In the genomic region with DNA sequence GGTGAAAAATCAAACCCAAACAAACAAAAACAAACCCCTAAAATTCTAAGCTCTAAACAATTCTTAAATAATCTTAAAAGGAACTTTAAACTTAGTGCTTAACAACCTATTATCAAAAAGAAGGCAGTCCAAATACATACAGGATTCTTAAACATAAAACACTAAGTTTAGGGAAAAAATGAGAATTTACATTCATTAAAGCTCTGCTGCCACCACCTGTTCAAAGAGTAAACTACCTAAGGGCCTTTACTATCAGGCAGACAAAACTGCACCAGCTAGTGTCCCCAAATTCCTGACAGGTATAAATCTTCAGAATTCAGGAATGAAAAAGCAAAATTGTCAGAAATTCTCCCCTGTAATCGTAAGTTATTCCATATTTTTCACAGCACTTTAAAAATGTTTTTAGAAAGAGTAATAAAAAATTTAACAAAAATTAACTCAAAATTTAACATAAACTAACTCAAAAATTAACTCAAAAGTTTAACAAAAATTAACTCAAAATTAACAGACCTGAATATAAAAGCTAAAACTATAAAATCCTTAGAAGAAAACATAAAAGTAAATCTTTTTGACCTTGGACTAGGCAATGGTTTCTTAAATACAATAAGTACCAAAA, we compare ENCODE assay signal across 8 cellular contexts. TPM values are rescaled to one million over a fixed set of nuclear protein-coding genes. Genes with fewer than 3 reads are reported as not detected.
A peak's percentile ranks its signal among the peaks of the same experiment; 100 is the strongest.
DNase-seq lines count a peak whose midpoint lies in the region; ATAC-seq and TF ChIP-seq lines count a peak whose summit lies in the region.

No MANE protein-coding gene starts in this region.

- CTCF ChIA-PET in mammary epithelial cell (lab: Charles Lee; ENCODE audit: low non-redundant PET) = interaction anchor here (0.5 to 1.1 kb wide), 2 partner anchors 104 to 132 kb away, joined by 3 to 17 read pairs; no protein-coding TSS in a partner anchor
- CTCF ChIA-PET in activated CD8-positive, alpha-beta memory T cell treated with anti-CD3 and anti-CD28 coated beads, Interleukin-2, amount 10 ng/mL, durations not matched to agents 7 days and 5 days (lab: Charles Lee) = interaction anchor here (0.7 to 6.3 kb wide), 20 partner anchors 9 to 151 kb away, joined by 3 to 126 read pairs (median 4); no protein-coding TSS in a partner anchor

- in situ Hi-C loops in mammary epithelial cell (cut with MboI; ENCODE audit: low sequenced_read_pairs in 2 of 2) = no loop called here

- peak; percentile 61 for DNase-seq in activated CD4-positive, alpha-beta T cell treated with anti-CD3 and anti-CD28 coated beads, Interleukin-2, amount 10 ng/mL, durations not matched to agents 24 days and 14 days
- no peak for DNase-seq in activated CD4-positive, alpha-beta T cell treated with anti-CD3 and anti-CD28 coated beads, Interleukin-2, amount 50 U/mL, for 48 hours
- DNase-seq in M059J (ENCODE audit: low read depth) (peak; percentile 24), mammary epithelial cell (no peak), middle frontal gyrus (ENCODE audit: extremely low spot score, low spot score) (peak; percentile 12)
- no peak for DNase-seq in stimulated activated naive CD8-positive, alpha-beta T cell treated with anti-CD3 and anti-CD28 coated beads, Interleukin-15, Interleukin-2, amounts not matched to agents 100 U/mL and 50 U/mL, for 24 hours
- DNase-seq in activated CD8-positive, alpha-beta memory T cell treated with anti-CD3 and anti-CD28 coated beads, Interleukin-2, amount 10 ng/mL, durations not matched to agents 7 days and 5 days = no peak

- intact Hi-C loops in activated CD4-positive, alpha-beta T cell treated with anti-CD3 and anti-CD28 coated beads, Interleukin-2, amount 10 ng/mL, durations not matched to agents 24 days and 14 days (cut with micrococcal nuclease) = loop anchor here (1.0 kb wide), 1 partner anchor 103 kb away; no protein-coding TSS in a partner anchor
- intact Hi-C loops in mammary epithelial cell (cut with micrococcal nuclease) = loop anchor here (1.0 kb wide), 1 partner anchor 104 kb away; no protein-coding TSS in a partner anchor

- no peaks in the 10 kb centered on the region for H4K20me1 ChIP-seq in mammary epithelial cell (ENCODE audit: insufficient read depth, low read length)

- H3K36me3 Mint-ChIP-seq in activated CD4-positive, alpha-beta T cell treated with anti-CD3 and anti-CD28 coated beads, Interleukin-2, amount 10 ng/mL, durations not matched to agents 24 days and 14 days (ENCODE audit: low read depth) = no peaks in the 10 kb centered on the region
- H3K36me3 Mint-ChIP-seq in activated CD8-positive, alpha-beta memory T cell treated with anti-CD3 and anti-CD28 coated beads, Interleukin-2, amount 10 ng/mL, durations not matched to agents 7 days and 5 days = peaks cover 5% of the 10 kb centered on the region

- H3K9me3 ChIP-seq in mammary epithelial cell (replicated peaks; ENCODE audit: insufficient read depth, low read length) = no peaks in the 10 kb centered on the region

- no peak overlapping the region for H3K4me3 Mint-ChIP-seq in activated CD4-positive, alpha-beta T cell treated with anti-CD3 and anti-CD28 coated beads, Interleukin-2, amount 10 ng/mL, durations not matched to agents 24 days and 14 days
- H3K4me3 Mint-ChIP-seq in activated CD8-positive, alpha-beta memory T cell treated with anti-CD3 and anti-CD28 coated beads, Interleukin-2, amount 10 ng/mL, durations not matched to agents 7 days and 5 days = no peak overlapping the region

- no peak overlapping the region for H3K4me3 ChIP-seq in mammary epithelial cell (replicated peaks in 1 of 3; ENCODE audit: insufficient read depth in 1 of 3, low read depth in 2 of 3, low read length in 3 of 3)

- H3K36me3 ChIP-seq in mammary epithelial cell (ENCODE audit: insufficient read depth, low read length) = peaks cover 6% of the 10 kb centered on the region

- no peaks in the 10 kb centered on the region for H3K27me3 Mint-ChIP-seq in activated CD4-positive, alpha-beta T cell treated with anti-CD3 and anti-CD28 coated beads, Interleukin-2, amount 10 ng/mL, durations not matched to agents 24 days and 14 days
- H3K27me3 Mint-ChIP-seq in activated CD8-positive, alpha-beta memory T cell treated with anti-CD3 and anti-CD28 coated beads, Interleukin-2, amount 10 ng/mL, durations not matched to agents 7 days and 5 days = no peaks in the 10 kb centered on the region

- H3K4me1 ChIP-seq in mammary epithelial cell (ENCODE audit: insufficient read depth, low read length) = no peaks in the 10 kb centered on the region

- H3K9me3 Mint-ChIP-seq in activated CD4-positive, alpha-beta T cell treated with anti-CD3 and anti-CD28 coated beads, Interleukin-2, amount 10 ng/mL, durations not matched to agents 24 days and 14 days = no peaks in the 10 kb centered on the region
- H3K9me3 Mint-ChIP-seq in activated CD8-positive, alpha-beta memory T cell treated with anti-CD3 and anti-CD28 coated beads, Interleukin-2, amount 10 ng/mL, durations not matched to agents 7 days and 5 days (ENCODE audit: low read depth) = no peaks in the 10 kb centered on the region

- 29% methylated on average over 1 of the region's 1 CpG for WGBS in mammary epithelial cell (ENCODE audit: low coverage, missing lambda C conversion rate)

- dilution Hi-C loops in mammary epithelial cell (cut with HindIII; ENCODE audit: low sequenced_read_pairs) = no loop called here

- no peak overlapping the region for H3K9ac ChIP-seq in mammary epithelial cell (ENCODE audit: insufficient read depth, low read length)

- peak; percentile 67 to 70 for TF ChIP-seq CTCF in mammary epithelial cell (conservative IDR thresholded peaks at IDR 0.05 in 1 of 2, IDR thresholded peaks at IDR 0.05 in 1 of 2; ENCODE audit: extremely low read depth in 1 of 2, insufficient read depth in 1 of 2, low read depth in 1 of 2, low read length in 2 of 2)

- peaks cover 60% of the 10 kb centered on the region for H3K79me2 ChIP-seq in mammary epithelial cell (ENCODE audit: insufficient read depth, low read length)

- H3K27ac Mint-ChIP-seq in activated CD4-positive, alpha-beta T cell treated with anti-CD3 and anti-CD28 coated beads, Interleukin-2, amount 10 ng/mL, durations not matched to agents 24 days and 14 days = no peak overlapping the region
- H3K27ac Mint-ChIP-seq in activated CD8-positive, alpha-beta memory T cell treated with anti-CD3 and anti-CD28 coated beads, Interleukin-2, amount 10 ng/mL, durations not matched to agents 7 days and 5 days = no peak overlapping the region

- no peak overlapping the region for H2AFZ ChIP-seq in mammary epithelial cell (ENCODE audit: low read depth, low read length)

- H3K4me2 ChIP-seq in mammary epithelial cell (ENCODE audit: insufficient read depth, low read depth, low read length) = no peak overlapping the region

- H3K4me1 Mint-ChIP-seq in activated CD4-positive, alpha-beta T cell treated with anti-CD3 and anti-CD28 coated beads, Interleukin-2, amount 10 ng/mL, durations not matched to agents 24 days and 14 days = no peaks in the 10 kb centered on the region
- no peaks in the 10 kb centered on the region for H3K4me1 Mint-ChIP-seq in activated CD8-positive, alpha-beta memory T cell treated with anti-CD3 and anti-CD28 coated beads, Interleukin-2, amount 10 ng/mL, durations not matched to agents 7 days and 5 days

- ATAC-seq in GM21526 (IDR thresholded peaks at IDR 0.05; ENCODE audit: low FRiP score, unreplicated experiment) = no peak
- ATAC-seq in stimulated activated naive CD8-positive, alpha-beta T cell treated with anti-CD3 and anti-CD28 coated beads, Interleukin-15, Interleukin-2, amounts not matched to agents 100 U/mL and 50 U/mL, for 24 hours = no peak
- no peak for ATAC-seq in activated CD8-positive, alpha-beta memory T cell treated with anti-CD3 and anti-CD28 coated beads, Interleukin-2, amount 10 ng/mL, durations not matched to agents 7 days and 5 days

- BruUV-seq in mammary epithelial cell (replicated peaks; lab: Mats Ljungman, UMichigan) = no TSS peak

- H3K27ac ChIP-seq in mammary epithelial cell (ENCODE audit: insufficient read depth, low read depth, low read length) = no peak overlapping the region

- no peaks in the 10 kb centered on the region for H3K27me3 ChIP-seq in mammary epithelial cell (ENCODE audit: insufficient read depth, low read length)

RNA-seq across cellular contexts. Expression of a gene that starts 55.1 kb away (rescaled TPM):
- total RNA-seq in activated CD4-positive, alpha-beta T cell treated with anti-CD3 and anti-CD28 coated beads, Interleukin-2, amount 10 ng/mL, durations not matched to agents 24 days and 14 days = 23.3 and 23.5 TPM in 2 replicates
- total RNA-seq in M059J (2014; rRNA removed; shearing (Covaris generic)) = 12.8 and 15.9 TPM in 2 replicates
- total RNA-seq in mammary epithelial cell = 10 to 100 TPM; 48.6 to 63.0 TPM
- polyA plus RNA-seq in mammary epithelial cell = 32.8 TPM
- polyA minus RNA-seq in mammary epithelial cell = 95.5 TPM
- total RNA-seq in activated CD8-positive, alpha-beta memory T cell treated with anti-CD3 and anti-CD28 coated beads, Interleukin-2, amount 10 ng/mL, durations not matched to agents 7 days and 5 days = 10 to 100 TPM; 18.0 to 18.3 TPM

Comparison
In these comparisons a context has a peak if more than half of its experiments do, and no peak if none do; other contexts are left out.
1. DNase-seq: peak in activated CD4-positive, alpha-beta T cell treated with anti-CD3 and anti-CD28 coated beads, Interleukin-2, amount 10 ng/mL, durations not matched to agents 24 days and 14 days (single experiment), M059J (single experiment) and middle frontal gyrus (single experiment); none in activated CD4-positive, alpha-beta T cell treated with anti-CD3 and anti-CD28 coated beads, Interleukin-2, amount 50 U/mL, for 48 hours (0 of 2), mammary epithelial cell (single experiment), stimulated activated naive CD8-positive, alpha-beta T cell treated with anti-CD3 and anti-CD28 coated beads, Interleukin-15, Interleukin-2, amounts not matched to agents 100 U/mL and 50 U/mL, for 24 hours (single experiment) and activated CD8-positive, alpha-beta memory T cell treated with anti-CD3 and anti-CD28 coated beads, Interleukin-2, amount 10 ng/mL, durations not matched to agents 7 days and 5 days (single experiment).